ENCODE assay signal across 1 cellular context in genomic region chr3:4994823-4995499, GRCh38.
A peak's percentile ranks its signal among the peaks of the same experiment; 100 is the strongest.
TF ChIP-seq lines count a peak whose summit lies in the region.

No MANE protein-coding gene starts in this region.

TF ChIP-seq in K562, 482 proteins besides CTCF, POLR2A, EP300 and RAD21 (continued from another document and continues in another):
- TF ChIP-seq ZNF318 (IDR thresholded peaks at IDR 0.05; ENCODE audit: borderline replicate concordance in 1 of 2, low read depth in 1 of 2) (peak in 1 of 2 experiments; percentile 18; a peak in 1 of 4 replicates), SMAD2 (IDR thresholded peaks at IDR 0.05; ENCODE audit: low read depth, low read length) (no peak), CGGBP1 (CRISPR knock-in tag; IDR thresholded peaks at IDR 0.05) (no peak), ELF4 (CRISPR knock-in tag; IDR thresholded peaks at IDR 0.05) (peak; percentile 79; the same call in 1 of the 2 replicates), ZNF551 (CRISPR knock-in tag; IDR thresholded peaks at IDR 0.05) (no peak; the same call in 1 of the 2 replicates), GATA2 (CRISPR knock-in tag; IDR thresholded peaks at IDR 0.05) (no peak; the same call in 1 of the 2 replicates), KAT2B (IDR thresholded peaks at IDR 0.05; ENCODE audit: low read depth, low read length) (peak; percentile 91), JUND (IDR thresholded peaks at IDR 0.05; ENCODE audit: borderline replicate concordance, low read depth, low read length) (peak; percentile 93), JUND (tag; IDR thresholded peaks at IDR 0.05; ENCODE audit: borderline replicate concordance, low read depth, low read length) (peak; percentile 95; the same call in 2 of the 3 replicates), TARDBP (IDR thresholded peaks at IDR 0.05) (0 out of 2 replicates have a peak, but pooled peaks have one; percentile 43), RFX7 (CRISPR knock-in tag; IDR thresholded peaks at IDR 0.05) (no peak), ZNF668 (CRISPR knock-in tag; IDR thresholded peaks at IDR 0.05) (peak; percentile 50), THRA (IDR thresholded peaks at IDR 0.05) (no peak), SREBF2 (CRISPR knock-in tag; IDR thresholded peaks at IDR 0.05) (no peak), ZBED1 (IDR thresholded peaks at IDR 0.05) (0 out of 2 replicates have a peak, but pooled peaks have one; percentile 64), ZBTB49 (CRISPR knock-in tag; IDR thresholded peaks at IDR 0.05; ENCODE audit: borderline replicate concordance) (no peak), EGR1 (conservative IDR thresholded peaks at IDR 0.05) (peak; percentile 94), UBTF (IDR thresholded peaks at IDR 0.05; ENCODE audit: borderline replicate concordance in 1 of 2, low read depth in 2 of 2, low read length in 2 of 2) (peak; percentile 83 to 85; a peak in 2 of 4 replicates), ELK1 (CRISPR knock-in tag; IDR thresholded peaks at IDR 0.05) (no peak), HDAC3 (IDR thresholded peaks at IDR 0.05; ENCODE audit: borderline replicate concordance, partially characterized antibody) (no peak), SP2 (IDR thresholded peaks at IDR 0.05; ENCODE audit: extremely low read depth, low read depth, low read length, poor library complexity, severe bottlenecking) (no peak), RBM22 (IDR thresholded peaks at IDR 0.05; ENCODE audit: low read depth, low read length, poor library complexity, severe bottlenecking) (no peak), TFE3 (CRISPR knock-in tag; IDR thresholded peaks at IDR 0.05) (0 out of 2 replicates have a peak, but pooled peaks have one; percentile 1), CTBP1 (IDR thresholded peaks at IDR 0.05; ENCODE audit: borderline replicate concordance) (peak; percentile 61; the same call in 1 of the 2 replicates), KHSRP (IDR thresholded peaks at IDR 0.05) (no peak), RREB1 (CRISPR knock-in tag; IDR thresholded peaks at IDR 0.05) (peak; percentile 67; the same call in 1 of the 2 replicates), VEZF1 (CRISPR knock-in tag; IDR thresholded peaks at IDR 0.05) (no peak; the same call in 1 of the 2 replicates)
